In genomic region chr15:66899555-66900350, GRCh38 we compare ENCODE assay signal across 24 cellular contexts.
DNase-seq lines count a peak whose midpoint lies in the region; ATAC-seq and TF ChIP-seq lines count a peak whose summit lies in the region.
"Had no signal": no experiment of that assay in that cellular context is flagged by ENCODE, and none has a peak within 500 bp of the region (broad histone marks: within the 10 kb centered on the region; RNA-seq: fewer than 3 reads in every experiment).

No MANE protein-coding gene starts in this region.

- POLR2A ChIA-PET in Panc1 (lab: Charles Lee), result interaction anchor here (0.6 to 0.7 kb wide), 2 partner anchors 30 to 331 kb away, joined by 3 read pairs; no protein-coding TSS in a partner anchor

- no peak overlapping the region for H3K4me3 Mint-ChIP-seq in mesothelial cell of epicardium
- H3K4me3 Mint-ChIP-seq: activated CD4-positive, alpha-beta memory T cell treated with anti-CD3 and anti-CD28 coated beads, Interleukin-2, amount 10 ng/mL, durations not matched to agents 7 days and 5 days; activated naive CD8-positive, alpha-beta T cell; activated T-cell treated with anti-CD3 and anti-CD28 coated beads, Interleukin-2, amount 50 U/mL, for 4 hours; CD8-positive, alpha-beta memory T cell; neural crest cell had no signal

- ATAC-seq in Panc1 (no peak), SK-N-SH treated with all-trans-retinoic acid at 6 μM for 48 hours (no peak), HG03039 (IDR thresholded peaks at IDR 0.05; ENCODE audit: unreplicated experiment) (no peak)
- ATAC-seq: activated T-cell treated with anti-CD3 and anti-CD28 coated beads, Interleukin-2, amount 50 U/mL, for 4 hours; GM12878; stimulated activated naive CD8-positive, alpha-beta T cell treated with anti-CD3 and anti-CD28 coated beads, Interleukin-15, Interleukin-2, amounts not matched to agents 100 U/mL and 50 U/mL, for 24 hours had no signal

- DNase-seq in A172 (ENCODE audit: low spot score) (peak; percentile 58), GM04504 (ENCODE audit: low read depth) (peak; percentile 62), Panc1 (ENCODE audit: low read depth, low spot score) (no peak), fibroblast of peridontal ligament (ENCODE audit: extremely low read depth) (peak; percentile 34), NCI-H524 treated with DMSO at 0.1 percent for 48 hours (lab: John Stamatoyannopoulos, UW) (no peak), mesothelial cell of epicardium (ENCODE audit: low spot score in 2 of 2, unreplicated experiment in 2 of 2) (no peak)
- DNase-seq: activated CD4-positive, alpha-beta memory T cell treated with anti-CD3 and anti-CD28 coated beads, Interleukin-2, amount 10 ng/mL, durations not matched to agents 7 days and 5 days; activated T-cell treated with anti-CD3 and anti-CD28 coated beads, Interleukin-2, amount 50 U/mL, for 4 hours; CD8-positive, alpha-beta memory T cell; dermis blood vessel endothelial cell; erythroblast; mesenchymal stem cell; NCI-H2081 treated with DMSO at 0.1 percent for 48 hours; NCI-H748 treated with DMSO at 0.1 percent for 48 hours; stimulated activated CD4-positive, alpha-beta T cell treated with anti-CD3 and anti-CD28 coated beads, Interleukin-15, amount 100 ng/mL, for 24 hours; stimulated activated naive CD8-positive, alpha-beta T cell treated with anti-CD3 and anti-CD28 coated beads, Interleukin-15, Interleukin-2, amounts not matched to agents 100 U/mL and 50 U/mL, for 24 hours; T-helper 1 cell had no signal

- peak overlapping the region; percentile 88 for H3K27ac ChIP-seq in Panc1 (ENCODE audit: low read length)
- H3K27ac ChIP-seq: Peyer's patch, upper lobe of left lung had no signal

- no peaks in the 10 kb centered on the region for H3K27me3 Mint-ChIP-seq in mesothelial cell of epicardium (ENCODE audit: low read depth)
- H3K27me3 Mint-ChIP-seq: activated naive CD8-positive, alpha-beta T cell had no signal

- TF ChIP-seq CTCF in Panc1 (IDR thresholded peaks at IDR 0.05) (no peak), mesothelial cell of epicardium (IDR thresholded peaks at IDR 0.05; ENCODE audit: unreplicated experiment) (no peak)

- intact Hi-C loops in Panc1 (cut with micrococcal nuclease; ENCODE audit: unreplicated experiment), result no loop called here

- H3K9me3 ChIP-seq in Panc1 (ENCODE audit: control insufficient read depth, insufficient read depth, low read depth, low read length), result no peaks in the 10 kb centered on the region
- H3K9me3 ChIP-seq: Peyer's patch, upper lobe of left lung had no signal

- BruUV-seq in Panc1 (replicated peaks; lab: Mats Ljungman, UMichigan), result no TSS peak

- no peaks in the 10 kb centered on the region for H3K27me3 ChIP-seq in Panc1 (ENCODE audit: control insufficient read depth, insufficient read depth, low read length)
- H3K27me3 ChIP-seq: Peyer's patch, upper lobe of left lung had no signal

- no peaks in the 10 kb centered on the region for H3K9me3 Mint-ChIP-seq in mesothelial cell of epicardium
- H3K9me3 Mint-ChIP-seq: activated CD4-positive, alpha-beta memory T cell treated with anti-CD3 and anti-CD28 coated beads, Interleukin-2, amount 10 ng/mL, durations not matched to agents 7 days and 5 days; activated T-cell treated with anti-CD3 and anti-CD28 coated beads, Interleukin-2, amount 50 U/mL, for 4 hours; CD8-positive, alpha-beta memory T cell had no signal

- in situ Hi-C loops in Panc1 (cut with HindIII; ENCODE audit: low pct_unique_long_range_greater_than_20kb, low sequenced_read_pairs), result no loop called here

- no peak overlapping the region for H3K4me3 ChIP-seq in Panc1 (ENCODE audit: low read depth in 2 of 2, low read length in 2 of 2)
- H3K4me3 ChIP-seq: GM12878, Peyer's patch, upper lobe of left lung had no signal

- CTCF ChIA-PET in Panc1 (lab: Charles Lee), result no interaction called here

- H3K36me3 Mint-ChIP-seq in mesothelial cell of epicardium, result peaks cover 3% of the 10 kb centered on the region
- H3K36me3 Mint-ChIP-seq: activated naive CD8-positive, alpha-beta T cell had no signal

- peaks cover 24% of the 10 kb centered on the region for H3K4me1 Mint-ChIP-seq in mesothelial cell of epicardium
- H3K4me1 Mint-ChIP-seq: neural crest cell had no signal

- H3K4me1 ChIP-seq in Panc1 (ENCODE audit: control insufficient read depth, insufficient read depth, low read length), result peaks cover 43% of the 10 kb centered on the region
- H3K4me1 ChIP-seq: Peyer's patch had no signal

- no peak overlapping the region for H3K27ac Mint-ChIP-seq in mesothelial cell of epicardium
- H3K27ac Mint-ChIP-seq: activated CD4-positive, alpha-beta memory T cell treated with anti-CD3 and anti-CD28 coated beads, Interleukin-2, amount 10 ng/mL, durations not matched to agents 7 days and 5 days; activated naive CD8-positive, alpha-beta T cell; CD8-positive, alpha-beta memory T cell had no signal

- no peaks in the 10 kb centered on the region for H3K36me3 ChIP-seq in Panc1 (ENCODE audit: control insufficient read depth, insufficient read depth, low read length)
- H3K36me3 ChIP-seq: Peyer's patch, upper lobe of left lung had no signal

TF ChIP-seq in SK-N-SH treated with all-trans-retinoic acid at 6 μM for 48 hours, 23 proteins besides CTCF, POLR2A, EP300 and RAD21:
- TF ChIP-seq ESRRG (CRISPR knock-in tag; IDR thresholded peaks at IDR 0.05), result no peak
- no peak for TF ChIP-seq ISL1 (CRISPR knock-in tag; IDR thresholded peaks at IDR 0.05)
- TF ChIP-seq ZFP30 (CRISPR knock-in tag; IDR thresholded peaks at IDR 0.05), result no peak
- TF ChIP-seq, protein P1, sequence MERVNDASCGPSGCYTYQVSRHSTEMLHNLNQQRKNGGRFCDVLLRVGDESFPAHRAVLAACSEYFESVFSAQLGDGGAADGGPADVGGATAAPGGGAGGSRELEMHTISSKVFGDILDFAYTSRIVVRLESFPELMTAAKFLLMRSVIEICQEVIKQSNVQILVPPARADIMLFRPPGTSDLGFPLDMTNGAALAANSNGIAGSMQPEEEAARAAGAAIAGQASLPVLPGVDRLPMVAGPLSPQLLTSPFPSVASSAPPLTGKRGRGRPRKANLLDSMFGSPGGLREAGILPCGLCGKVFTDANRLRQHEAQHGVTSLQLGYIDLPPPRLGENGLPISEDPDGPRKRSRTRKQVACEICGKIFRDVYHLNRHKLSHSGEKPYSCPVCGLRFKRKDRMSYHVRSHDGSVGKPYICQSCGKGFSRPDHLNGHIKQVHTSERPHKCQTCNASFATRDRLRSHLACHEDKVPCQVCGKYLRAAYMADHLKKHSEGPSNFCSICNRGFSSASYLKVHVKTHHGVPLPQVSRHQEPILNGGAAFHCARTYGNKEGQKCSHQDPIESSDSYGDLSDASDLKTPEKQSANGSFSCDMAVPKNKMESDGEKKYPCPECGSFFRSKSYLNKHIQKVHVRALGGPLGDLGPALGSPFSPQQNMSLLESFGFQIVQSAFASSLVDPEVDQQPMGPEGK (CRISPR knock-in tag; IDR thresholded peaks at IDR 0.05; ENCODE audit: borderline replicate concordance), result no peak
- no peak for TF ChIP-seq TCF4 (CRISPR knock-in tag; IDR thresholded peaks at IDR 0.05; ENCODE audit: borderline replicate concordance)
- TF ChIP-seq ZNF8 (CRISPR knock-in tag; IDR thresholded peaks at IDR 0.05), result no peak
- no peak for TF ChIP-seq OSR1 (CRISPR knock-in tag; IDR thresholded peaks at IDR 0.05)
- no peak for TF ChIP-seq ARNTL (CRISPR knock-in tag; IDR thresholded peaks at IDR 0.05; ENCODE audit: borderline replicate concordance, low read depth)
- TF ChIP-seq PPARA (CRISPR knock-in tag; IDR thresholded peaks at IDR 0.05; ENCODE audit: borderline replicate concordance), result no peak
- TF ChIP-seq, protein P2, sequence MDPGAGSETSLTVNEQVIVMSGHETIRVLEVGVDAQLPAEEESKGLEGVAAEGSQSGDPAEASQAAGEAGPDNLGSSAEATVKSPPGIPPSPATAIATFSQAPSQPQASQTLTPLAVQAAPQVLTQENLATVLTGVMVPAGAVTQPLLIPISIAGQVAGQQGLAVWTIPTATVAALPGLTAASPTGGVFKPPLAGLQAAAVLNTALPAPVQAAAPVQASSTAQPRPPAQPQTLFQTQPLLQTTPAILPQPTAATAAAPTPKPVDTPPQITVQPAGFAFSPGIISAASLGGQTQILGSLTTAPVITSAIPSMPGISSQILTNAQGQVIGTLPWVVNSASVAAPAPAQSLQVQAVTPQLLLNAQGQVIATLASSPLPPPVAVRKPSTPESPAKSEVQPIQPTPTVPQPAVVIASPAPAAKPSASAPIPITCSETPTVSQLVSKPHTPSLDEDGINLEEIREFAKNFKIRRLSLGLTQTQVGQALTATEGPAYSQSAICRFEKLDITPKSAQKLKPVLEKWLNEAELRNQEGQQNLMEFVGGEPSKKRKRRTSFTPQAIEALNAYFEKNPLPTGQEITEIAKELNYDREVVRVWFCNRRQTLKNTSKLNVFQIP (CRISPR knock-in tag; IDR thresholded peaks at IDR 0.05; ENCODE audit: borderline replicate concordance, low read depth), result no peak
- TF ChIP-seq, protein P3, sequence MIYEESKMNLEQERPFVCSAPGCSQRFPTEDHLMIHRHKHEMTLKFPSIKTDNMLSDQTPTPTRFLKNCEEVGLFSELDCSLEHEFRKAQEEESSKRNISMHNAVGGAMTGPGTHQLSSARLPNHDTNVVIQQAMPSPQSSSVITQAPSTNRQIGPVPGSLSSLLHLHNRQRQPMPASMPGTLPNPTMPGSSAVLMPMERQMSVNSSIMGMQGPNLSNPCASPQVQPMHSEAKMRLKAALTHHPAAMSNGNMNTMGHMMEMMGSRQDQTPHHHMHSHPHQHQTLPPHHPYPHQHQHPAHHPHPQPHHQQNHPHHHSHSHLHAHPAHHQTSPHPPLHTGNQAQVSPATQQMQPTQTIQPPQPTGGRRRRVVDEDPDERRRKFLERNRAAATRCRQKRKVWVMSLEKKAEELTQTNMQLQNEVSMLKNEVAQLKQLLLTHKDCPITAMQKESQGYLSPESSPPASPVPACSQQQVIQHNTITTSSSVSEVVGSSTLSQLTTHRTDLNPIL (CRISPR knock-in tag; IDR thresholded peaks at IDR 0.05; ENCODE audit: low read depth), result no peak

Comparison
In these comparisons a context has a peak if more than half of its experiments do, and no peak if none do; other contexts are left out.
1. DNase-seq: peak in A172 (single experiment), GM04504 (single experiment) and fibroblast of peridontal ligament (single experiment); none in Panc1 (single experiment), NCI-H524 treated with DMSO at 0.1 percent for 48 hours (single experiment) and mesothelial cell of epicardium (0 of 2).